Comparison of ENCODE assay signal across 20 cellular contexts in genomic region chr12:119672194-119672593, GRCh38. TPM values are rescaled to one million over a fixed set of nuclear protein-coding genes. Genes with fewer than 3 reads are reported as not detected.
DNase-seq lines count a peak whose midpoint lies in the region; ATAC-seq and TF ChIP-seq lines count a peak whose summit lies in the region.
"Had no signal": no experiment of that assay in that cellular context is flagged by ENCODE, and none has a peak within 500 bp of the region (broad histone marks: within the 10 kb centered on the region; RNA-seq: fewer than 3 reads in every experiment).

No MANE protein-coding gene starts in this region.

- no peak overlapping the region for H3K4me3 Mint-ChIP-seq in activated T-cell treated with anti-CD3 and anti-CD28 coated beads, Interleukin-2, amount 50 U/mL, for 24 hours
- H3K4me3 Mint-ChIP-seq in activated CD8-positive, alpha-beta T cell treated with anti-CD3 and anti-CD28 coated beads for 36 hours, result no peak overlapping the region
- H3K4me3 Mint-ChIP-seq: type B pancreatic cell had no signal

- no peaks in the 10 kb centered on the region for H3K27me3 ChIP-seq in left lung
- no peaks in the 10 kb centered on the region for H3K27me3 ChIP-seq in stomach

- POLR2A ChIA-PET in activated CD8-positive, alpha-beta T cell treated with anti-CD3 and anti-CD28 coated beads for 36 hours (lab: Charles Lee), result interaction anchor here (0.8 kb wide), 1 partner anchor 10 kb away, joined by 4 read pairs; no protein-coding TSS in a partner anchor

- no peak for TF ChIP-seq CTCF in activated CD8-positive, alpha-beta T cell treated with anti-CD3 and anti-CD28 coated beads for 36 hours (IDR thresholded peaks at IDR 0.05)
- TF ChIP-seq CTCF in left lung (IDR thresholded peaks at IDR 0.05) (no peak), stomach (IDR thresholded peaks at IDR 0.05) (no peak)

- in situ Hi-C loops in ACHN (cut with HindIII; ENCODE audit: low pct_ligation_motif_present, low pct_unique_long_range_greater_than_20kb, low sequenced_read_pairs), result no loop called here

- no peak for DNase-seq in activated T-cell treated with anti-CD3 and anti-CD28 coated beads, Interleukin-2, amount 50 U/mL, for 24 hours
- DNase-seq in activated T-cell treated with anti-CD3 and anti-CD28 coated beads for 4 hours (no peak), left lung (no peak), stomach (no peak), ACHN (no peak), pons (ENCODE audit: low spot score) (no peak)
- no peak for DNase-seq in activated CD8-positive, alpha-beta T cell treated with anti-CD3 and anti-CD28 coated beads for 36 hours
- no peak for DNase-seq in stimulated activated CD8-positive, alpha-beta memory T cell treated with anti-CD3 and anti-CD28 coated beads, Interleukin-4, amount 100 ng/mL, for 48 hours
- DNase-seq: central memory CD4-positive, alpha-beta T cell; COR-L47; foreskin melanocyte; H7; NCI-H1436; NCI-H446; nucleus accumbens; stimulated activated CD4-positive, alpha-beta T cell treated with anti-CD3 and anti-CD28 coated beads, Interleukin-2, amount 100 ng/mL, for 24 hours had no signal

- no peaks in the 10 kb centered on the region for H3K27me3 Mint-ChIP-seq in activated T-cell treated with anti-CD3 and anti-CD28 coated beads, Interleukin-2, amount 50 U/mL, for 24 hours
- H3K27me3 Mint-ChIP-seq in activated CD8-positive, alpha-beta T cell treated with anti-CD3 and anti-CD28 coated beads for 36 hours, result no peaks in the 10 kb centered on the region
- H3K27me3 Mint-ChIP-seq: type B pancreatic cell had no signal

- H3K9me3 Mint-ChIP-seq in activated T-cell treated with anti-CD3 and anti-CD28 coated beads, Interleukin-2, amount 50 U/mL, for 24 hours, result no peaks in the 10 kb centered on the region
- H3K9me3 Mint-ChIP-seq in activated CD8-positive, alpha-beta T cell treated with anti-CD3 and anti-CD28 coated beads for 36 hours, result no peaks in the 10 kb centered on the region
- H3K9me3 Mint-ChIP-seq: type B pancreatic cell had no signal

- no peak for TF ChIP-seq EP300 in stomach (IDR thresholded peaks at IDR 0.05)

- CTCF ChIA-PET in activated CD8-positive, alpha-beta T cell treated with anti-CD3 and anti-CD28 coated beads for 36 hours (lab: Charles Lee), result interaction anchor here (0.9 to 1.7 kb wide), 2 partner anchors 14 to 23 kb away, joined by 3 to 5 read pairs; no protein-coding TSS in a partner anchor

- H3K27ac Mint-ChIP-seq in activated T-cell treated with anti-CD3 and anti-CD28 coated beads, Interleukin-2, amount 50 U/mL, for 24 hours, result peak overlapping the region; percentile 85
- H3K27ac Mint-ChIP-seq in activated CD8-positive, alpha-beta T cell treated with anti-CD3 and anti-CD28 coated beads for 36 hours, result peak overlapping the region; percentile 96

- no peak overlapping the region for H3K4me3 ChIP-seq in left lung
- no peak overlapping the region for H3K4me3 ChIP-seq in stomach
- H3K4me3 ChIP-seq: SK-N-MC had no signal

- H3K27ac ChIP-seq in left lung, result peak overlapping the region; percentile 78 to 97
- peak overlapping the region; percentile 69 to 99 (median 97) for H3K27ac ChIP-seq in stomach
- H3K27ac ChIP-seq: SK-N-MC, VCaP had no signal

- WGBS in stomach, 5 donors, result 33 to 61% (median 42%) methylated on average over 8 of the region's 8 CpGs

- ATAC-seq in activated CD8-positive, alpha-beta T cell treated with anti-CD3 and anti-CD28 coated beads for 36 hours, result no peak
- ATAC-seq in left lung, result no peak
- ATAC-seq: sciatic nerve had no signal

- peaks cover 87% of the 10 kb centered on the region for H3K36me3 Mint-ChIP-seq in activated T-cell treated with anti-CD3 and anti-CD28 coated beads, Interleukin-2, amount 50 U/mL, for 24 hours (ENCODE audit: low read depth)
- peaks cover 78% of the 10 kb centered on the region for H3K36me3 Mint-ChIP-seq in activated CD8-positive, alpha-beta T cell treated with anti-CD3 and anti-CD28 coated beads for 36 hours (ENCODE audit: low read depth)

- peaks cover 63% of the 10 kb centered on the region for H3K4me1 Mint-ChIP-seq in activated T-cell treated with anti-CD3 and anti-CD28 coated beads, Interleukin-2, amount 50 U/mL, for 24 hours (ENCODE audit: low read depth)
- H3K4me1 Mint-ChIP-seq in activated CD8-positive, alpha-beta T cell treated with anti-CD3 and anti-CD28 coated beads for 36 hours (ENCODE audit: low read depth), result peaks cover 58% of the 10 kb centered on the region

- peaks cover 17 to 70% of the 10 kb centered on the region in 2 donors for H3K4me1 ChIP-seq in left lung
- peaks cover 30 to 88% (median 63%) of the 10 kb centered on the region in 4 donors for H3K4me1 ChIP-seq in stomach

- intact Hi-C loops in activated CD8-positive, alpha-beta T cell treated with anti-CD3 and anti-CD28 coated beads for 36 hours (cut with micrococcal nuclease), result no loop called here
- intact Hi-C loops in left lung (cut with DNase I), result no loop called here
- intact Hi-C loops in stomach (cut with DNase I; ENCODE audit: low total_unique reads), result no loop called here

- peaks cover 0 to 65% of the 10 kb centered on the region in 2 donors for H3K36me3 ChIP-seq in left lung
- H3K36me3 ChIP-seq in stomach, result peaks cover 41 to 73% (median 66%) of the 10 kb centered on the region in 4 donors

- no peaks in the 10 kb centered on the region for H3K9me3 ChIP-seq in left lung
- H3K9me3 ChIP-seq in stomach, result no peaks in the 10 kb centered on the region

- TF ChIP-seq POLR2A in stomach (IDR thresholded peaks at IDR 0.05), result no peak

RNA-seq across cellular contexts. Expression of gene PRKAB1, which starts 4.3 kb away (rescaled TPM):
- 10 to 100 TPM; 21.0 to 24.8 TPM for total RNA-seq in activated CD8-positive, alpha-beta T cell treated with anti-CD3 and anti-CD28 coated beads for 36 hours
- total RNA-seq in left lung (10 to 100 TPM; 31.8 to 53.3 TPM), stomach (100 to 1,000 TPM in 1 of 5 donors, 10 to 100 TPM in 4; 22.6 to 143 (median 53.6) TPM)
- polyA plus RNA-seq in stomach, result 10 to 100 TPM; 30.7 to 53.6 (median 45.8) TPM
